1 cellular context compared by ENCODE assay signal in genomic region chr15:39238443-39238842, GRCh38.
TF ChIP-seq lines count a peak whose summit lies in the region.

No MANE protein-coding gene starts in this region.

TF ChIP-seq in SK-N-SH, 30 proteins besides CTCF, POLR2A, EP300 and RAD21 (continued from another document):
- TF ChIP-seq YY1 (IDR thresholded peaks at IDR 0.05; ENCODE audit: low read depth): no peak
